ENCODE assay signal across 1 cellular context in the genomic region with DNA sequence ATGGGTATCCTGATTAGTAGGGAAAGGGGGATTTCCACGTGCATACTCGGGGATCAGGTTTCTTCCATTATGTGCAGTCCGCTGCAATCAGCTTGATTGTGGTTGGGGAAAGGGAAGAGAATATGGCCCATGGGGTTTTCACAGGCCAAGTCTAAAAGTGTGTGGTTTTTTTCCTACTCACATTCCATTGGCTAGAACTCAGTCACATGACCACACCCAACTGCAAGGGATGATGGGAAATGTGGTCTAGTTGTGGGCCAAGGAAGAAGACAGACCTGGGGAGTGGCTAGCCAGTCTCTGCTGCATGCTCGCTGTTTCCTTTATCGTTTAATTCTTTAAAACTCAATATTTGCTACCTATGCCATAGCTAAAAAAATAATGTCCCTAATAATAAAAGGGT.
TF ChIP-seq lines count a peak whose summit lies in the region.

No MANE protein-coding gene starts in this region.

TF ChIP-seq in SK-N-SH treated with all-trans-retinoic acid at 6 μM for 48 hours, 23 proteins besides CTCF, POLR2A, EP300 and RAD21 (continued from another document):
- TF ChIP-seq, protein P1, sequence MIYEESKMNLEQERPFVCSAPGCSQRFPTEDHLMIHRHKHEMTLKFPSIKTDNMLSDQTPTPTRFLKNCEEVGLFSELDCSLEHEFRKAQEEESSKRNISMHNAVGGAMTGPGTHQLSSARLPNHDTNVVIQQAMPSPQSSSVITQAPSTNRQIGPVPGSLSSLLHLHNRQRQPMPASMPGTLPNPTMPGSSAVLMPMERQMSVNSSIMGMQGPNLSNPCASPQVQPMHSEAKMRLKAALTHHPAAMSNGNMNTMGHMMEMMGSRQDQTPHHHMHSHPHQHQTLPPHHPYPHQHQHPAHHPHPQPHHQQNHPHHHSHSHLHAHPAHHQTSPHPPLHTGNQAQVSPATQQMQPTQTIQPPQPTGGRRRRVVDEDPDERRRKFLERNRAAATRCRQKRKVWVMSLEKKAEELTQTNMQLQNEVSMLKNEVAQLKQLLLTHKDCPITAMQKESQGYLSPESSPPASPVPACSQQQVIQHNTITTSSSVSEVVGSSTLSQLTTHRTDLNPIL (CRISPR knock-in tag; IDR thresholded peaks at IDR 0.05; ENCODE audit: low read depth) = no peak
- no peak for TF ChIP-seq ZNF70 (CRISPR knock-in tag; IDR thresholded peaks at IDR 0.05)
